In genomic region chr3:172617013-172617706, GRCh38 we compare ENCODE assay signal across 20 cellular contexts.
DNase-seq lines count a peak whose midpoint lies in the region; ATAC-seq, FAIRE-seq and TF ChIP-seq lines count a peak whose summit lies in the region.
"Had no signal": no experiment of that assay in that cellular context is flagged by ENCODE, and none has a peak within 500 bp of the region (broad histone marks: within the 10 kb centered on the region; RNA-seq: fewer than 3 reads in every experiment).

No MANE protein-coding gene starts in this region.

- H3K4me1 ChIP-seq in small intestine (ENCODE audit: control insufficient read depth in 2 of 2, insufficient read depth in 1 of 2, low read depth in 1 of 2, low read length in 1 of 2): peaks cover 0 to 3% of the 10 kb centered on the region in 2 donors
- H3K4me1 ChIP-seq: SJCRH30 had no signal

- FAIRE-seq in small intestine (lab: Jason Lieb, UNC): no peak
- no peak for FAIRE-seq in GM12891 (lab: Jason Lieb, UNC)
- FAIRE-seq: G401.6 had no signal

- no peak for TF ChIP-seq RAD21 in Ishikawa (IDR thresholded peaks at IDR 0.05; ENCODE audit: low read depth)

- no peak for TF ChIP-seq EP300 in Ishikawa (IDR thresholded peaks at IDR 0.05; ENCODE audit: borderline replicate concordance)

- intact Hi-C loops in left colon (cut with DNase I, micrococcal nuclease): no loop called here

- no peak overlapping the region for H3K27ac ChIP-seq in small intestine (ENCODE audit: low read depth in 1 of 2, low read length in 1 of 2)
- H3K27ac ChIP-seq: GM23248, KMS-11, SJCRH30 had no signal

- 88 to 92% (median 92%) methylated on average over 5 to 6 of the region's 6 CpGs for WGBS in small intestine, 3 donors

- no peaks in the 10 kb centered on the region for H3K27me3 ChIP-seq in small intestine (ENCODE audit: control insufficient read depth in 2 of 2, insufficient read depth in 2 of 2, low read length in 2 of 2)
- H3K27me3 ChIP-seq: MG63, SJCRH30 had no signal

- H3K9me3 ChIP-seq in small intestine (ENCODE audit: control insufficient read depth, low read depth): no peaks in the 10 kb centered on the region
- H3K9me3 ChIP-seq: SJCRH30 had no signal

- H3K4me3 ChIP-seq in small intestine (ENCODE audit: low read depth in 1 of 2, low read length in 2 of 2): no peak overlapping the region
- H3K4me3 ChIP-seq: GM23248, MG63, SJCRH30 had no signal

- H3K36me3 ChIP-seq in small intestine (ENCODE audit: control insufficient read depth in 2 of 2, insufficient read depth in 2 of 2, low read length in 2 of 2): no peaks in the 10 kb centered on the region
- H3K36me3 ChIP-seq: MG63, SJCRH30 had no signal

- ATAC-seq in left colon: peak; percentile 59

- DNase-seq in OCI-M1 (lab: John Stamatoyannopoulos, UW) (peak; percentile 5), left colon (no peak), small intestine (peak; percentile 70), DMS79 treated with DMSO at 0.1 percent for 48 hours (lab: John Stamatoyannopoulos, UW) (no peak), GM12891 (ENCODE audit: insufficient read length, low spot score) (no peak)
- DNase-seq in stimulated activated CD8-positive, alpha-beta memory T cell treated with anti-CD3 and anti-CD28 coated beads, Interleukin-4, amount 100 ng/mL, for 48 hours: no peak
- DNase-seq: ACHN, C1 segment of cervical spinal cord, GM23248, HCEC 1CT, MG63, NCI-H1048, NCI-H1436, NCI-H1930, NCI-H345, NCI-H526, SJCRH30 had no signal

- no peak for TF ChIP-seq POLR2A in GM12891 (IDR thresholded peaks at IDR 0.05; ENCODE audit: low read depth, low read length)

TF ChIP-seq in Ishikawa, 13 proteins besides CTCF, POLR2A, EP300 and RAD21:
- TF ChIP-seq TCF12 (IDR thresholded peaks at IDR 0.05; ENCODE audit: low read depth) (no peak), ZBTB7A (IDR thresholded peaks at IDR 0.05; ENCODE audit: low read depth) (no peak), TAF1 (IDR thresholded peaks at IDR 0.05; ENCODE audit: low read depth) (no peak), NFIC (IDR thresholded peaks at IDR 0.05) (0 out of 2 replicates have a peak, but pooled peaks have one; percentile 21), USF1 (IDR thresholded peaks at IDR 0.05) (peak; percentile 65)

TF ChIP-seq in GM12891, 5 proteins besides CTCF, POLR2A, EP300 and RAD21:
- TF ChIP-seq PAX5 (IDR thresholded peaks at IDR 0.05; ENCODE audit: insufficient read depth, low read length, severe bottlenecking) (no peak), POLR2AphosphoS5 (IDR thresholded peaks at IDR 0.05; ENCODE audit: low read depth, low read length) (no peak), POU2F2 (IDR thresholded peaks at IDR 0.05; ENCODE audit: low read depth, low read length) (no peak), TAF1 (IDR thresholded peaks at IDR 0.05; ENCODE audit: low read depth, low read length) (no peak), SPI1 (IDR thresholded peaks at IDR 0.05; ENCODE audit: low read depth, low read length) (no peak)

Comparison
In these comparisons a context has a peak if more than half of its experiments do, and no peak if none do; other contexts are left out.
1. DNase-seq: peak in OCI-M1 (single experiment) and small intestine (single experiment); none in left colon (0 of 2), stimulated activated CD8-positive, alpha-beta memory T cell treated with anti-CD3 and anti-CD28 coated beads, Interleukin-4, amount 100 ng/mL, for 48 hours (single experiment), DMS79 treated with DMSO at 0.1 percent for 48 hours (single experiment) and GM12891 (single experiment).